ENCODE assay signal across 8 cellular contexts in the genomic region with DNA sequence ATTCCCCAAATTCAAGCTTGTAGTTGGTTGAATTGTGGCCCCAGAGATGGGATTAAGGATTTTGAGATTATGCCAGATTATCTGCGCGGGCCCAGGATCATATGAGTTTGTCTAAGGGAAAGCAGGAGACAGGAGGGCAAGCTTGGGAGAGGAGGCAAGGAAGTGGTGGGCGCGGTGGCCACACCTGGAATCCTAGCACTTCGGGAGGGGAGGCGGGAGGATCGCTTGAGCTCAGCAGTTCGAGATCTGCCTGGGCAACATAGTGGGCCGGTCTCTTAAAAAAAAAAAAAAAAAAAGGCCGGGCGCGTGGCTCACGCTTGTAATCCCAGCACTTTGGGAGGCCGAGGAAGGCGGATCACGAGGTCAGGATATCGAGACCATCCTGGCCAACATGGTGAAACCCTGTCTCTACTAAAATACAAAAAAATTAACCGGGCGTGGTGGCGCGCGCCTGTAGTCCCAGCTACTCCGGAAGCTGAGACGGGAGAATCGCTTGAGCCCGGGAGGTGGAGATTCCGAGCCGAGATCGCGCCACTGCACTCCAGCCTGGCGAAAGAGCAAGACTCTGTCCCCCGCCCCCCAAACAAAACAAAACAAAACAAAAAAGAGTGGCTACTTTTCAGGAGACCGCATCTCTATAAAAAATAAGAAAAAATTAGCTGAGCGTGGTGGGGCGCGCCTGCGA. TPM values are rescaled to one million over a fixed set of nuclear protein-coding genes. Genes with fewer than 3 reads are reported as not detected.
A peak's percentile ranks its signal among the peaks of the same experiment; 100 is the strongest.
DNase-seq lines count a peak whose midpoint lies in the region; ATAC-seq and TF ChIP-seq lines count a peak whose summit lies in the region.

No MANE protein-coding gene starts in this region.

- H3K4me1 ChIP-seq in colonic mucosa, result peaks cover 6% of the 10 kb centered on the region
- H3K4me1 ChIP-seq in mucosa of descending colon (ENCODE audit: low read depth), result no peaks in the 10 kb centered on the region

- DNase-seq in Right ventricle myocardium inferior (ENCODE audit: missing footprints) (peak; percentile 56), cardiac septum (ENCODE audit: low spot score) (no peak), NCI-H82 (lab: John Stamatoyannopoulos, UW) (peak; percentile 88), colonic mucosa (no peak), mucosa of descending colon (no peak), NCI-H2029 treated with DMSO at 0.1 percent for 48 hours (lab: John Stamatoyannopoulos, UW) (no peak), SKM-1 (lab: John Stamatoyannopoulos, UW; ENCODE audit: unreplicated experiment) (no peak), DMS79 treated with DMSO at 0.1 percent for 48 hours (lab: John Stamatoyannopoulos, UW) (no peak)

- TF ChIP-seq CTCF in colonic mucosa (IDR thresholded peaks at IDR 0.05) (no peak), mucosa of descending colon (IDR thresholded peaks at IDR 0.05) (no peak)

- intact Hi-C loops in Right ventricle myocardium inferior (cut with DNase I) (loop anchor here (1.0 to 2.0 kb wide), 2 partner anchors 21 to 32 kb away; a partner anchor contains a TSS), cardiac septum (cut with DNase I) (loop anchor here (2.0 kb wide), 2 partner anchors 15 to 31 kb away; no protein-coding TSS in a partner anchor), colonic mucosa (cut with DNase I) (no loop called here), mucosa of descending colon (cut with DNase I, micrococcal nuclease) (no loop called here)

- peak overlapping the region; percentile 75 to 77 for H3K9ac ChIP-seq in colonic mucosa (ENCODE audit: low read depth in 2 of 2, low read length in 2 of 2)

- peak overlapping the region; percentile 91 for H3K4me3 ChIP-seq in colonic mucosa
- H3K4me3 ChIP-seq in mucosa of descending colon, result peak overlapping the region; percentile 54

- H3K27me3 ChIP-seq in colonic mucosa, result no peaks in the 10 kb centered on the region

- H3K27ac ChIP-seq in colonic mucosa, result peak overlapping the region; percentile 89

- no peaks in the 10 kb centered on the region for H3K9me3 ChIP-seq in colonic mucosa
- H3K9me3 ChIP-seq in mucosa of descending colon, result no peaks in the 10 kb centered on the region

- peaks cover 4% of the 10 kb centered on the region for H3K36me3 ChIP-seq in colonic mucosa
- H3K36me3 ChIP-seq in mucosa of descending colon (ENCODE audit: low read depth), result no peaks in the 10 kb centered on the region

- ATAC-seq in Right ventricle myocardium inferior (no peak), mucosa of descending colon (peak; percentile 21)

RNA-seq across cellular contexts. Expression of a gene that starts 0.9 kb away (rescaled TPM):
- total RNA-seq in Right ventricle myocardium inferior (9.4 TPM), cardiac septum (9.9 TPM), colonic mucosa (10 to 100 TPM; 16.0 to 58.9 TPM), mucosa of descending colon (10 to 100 TPM; 21.0 to 28.3 (median 22.9) TPM)

RNA-seq across cellular contexts. Expression of a gene that starts 21.5 kb away (rescaled TPM):
- total RNA-seq in Right ventricle myocardium inferior (13.9 TPM), cardiac septum (23.1 TPM), colonic mucosa (10 to 100 TPM; 23.3 to 39.0 TPM), mucosa of descending colon (10 to 100 TPM; 34.9 to 47.8 (median 40.7) TPM)

RNA-seq across cellular contexts. Expression of a gene that starts 33.8 kb away (rescaled TPM):
- total RNA-seq in Right ventricle myocardium inferior, result 49.3 TPM
- total RNA-seq in cardiac septum, result 43.7 TPM
- total RNA-seq in colonic mucosa, result 10 to 100 TPM; 20.3 to 31.9 TPM
- 10 to 100 TPM; 20.0 to 60.4 (median 28.3) TPM for total RNA-seq in mucosa of descending colon

Comparison
In these comparisons a context has a peak if more than half of its experiments do, and no peak if none do; other contexts are left out.
1. DNase-seq: peak in Right ventricle myocardium inferior (single experiment) and NCI-H82 (single experiment); none in cardiac septum (single experiment), colonic mucosa (single experiment), mucosa of descending colon (0 of 3), NCI-H2029 treated with DMSO at 0.1 percent for 48 hours (single experiment), SKM-1 (single experiment) and DMS79 treated with DMSO at 0.1 percent for 48 hours (single experiment).
2. intact Hi-C loops: an anchor here in Right ventricle myocardium inferior (1.0 to 2.0 kb wide) and cardiac septum (2.0 kb wide); none called in colonic mucosa and mucosa of descending colon.